ENCODE assay signal across 10 cellular contexts in the genomic region with DNA sequence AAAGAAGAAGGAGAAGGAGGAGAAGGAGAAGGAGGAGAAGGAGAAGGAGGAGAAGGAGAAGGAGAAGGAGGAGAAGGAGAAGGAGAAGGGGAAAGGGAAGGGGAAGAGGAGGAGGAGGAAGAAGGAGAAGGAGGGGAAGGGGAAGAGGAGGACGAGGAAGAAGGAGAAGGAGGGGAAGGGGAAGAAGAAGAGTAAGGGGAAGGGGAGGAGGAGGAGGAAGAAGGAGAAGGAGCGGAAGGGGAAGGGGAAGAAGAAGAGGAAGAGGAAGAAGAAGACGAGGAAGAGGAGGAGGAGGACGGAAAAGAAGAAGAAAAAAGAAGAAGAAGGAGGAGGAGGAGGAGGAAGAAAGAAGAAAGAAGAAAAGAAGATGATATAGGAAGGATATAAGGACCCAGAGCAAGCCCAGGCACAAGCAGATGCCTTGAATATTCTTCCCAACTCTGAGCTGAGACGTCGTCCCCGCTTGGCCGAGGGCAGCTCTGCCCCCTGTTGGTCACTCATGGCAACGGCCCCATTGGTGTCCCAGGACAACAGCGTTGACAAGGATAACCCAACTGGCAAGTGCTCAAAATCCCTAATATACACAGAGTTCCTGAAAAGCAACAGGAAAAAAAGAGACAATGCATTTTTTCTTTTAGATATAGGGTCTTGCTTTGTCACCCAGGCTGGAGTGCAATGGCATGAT. TPM values are rescaled to one million over a fixed set of nuclear protein-coding genes. Genes with fewer than 3 reads are reported as not detected.
DNase-seq lines count a peak whose midpoint lies in the region; ATAC-seq, FAIRE-seq and TF ChIP-seq lines count a peak whose summit lies in the region.
"Had no signal": no experiment of that assay in that cellular context is flagged by ENCODE, and none has a peak within 500 bp of the region (broad histone marks: within the 10 kb centered on the region; RNA-seq: fewer than 3 reads in every experiment).

No MANE protein-coding gene starts in this region.

- DNase-seq in DND-41: no peak
- DNase-seq in HuH-7.5 (ENCODE audit: low spot score): peak; percentile 49
- DNase-seq in GM12878 (ENCODE audit: low read depth, low spot score): no peak
- DNase-seq in myocyte (ENCODE audit: low read depth): peak; percentile 42
- no peak for DNase-seq in OCI-M2 (lab: John Stamatoyannopoulos, UW; ENCODE audit: unreplicated experiment)
- no peak for DNase-seq in NCI-H345 (lab: John Stamatoyannopoulos, UW)
- DNase-seq in stimulated activated naive CD4-positive, alpha-beta T cell (lab: John Stamatoyannopoulos, UW): no peak
- DNase-seq: activated gamma-delta T cell treated with Interleukin-2 at 50 U/mL for 16 hours, posterior cingulate gyrus had no signal

- H3K27ac ChIP-seq in DND-41 (ENCODE audit: low read length): no peak overlapping the region
- H3K27ac ChIP-seq in GM12878 (ENCODE audit: control insufficient read depth, insufficient read depth): no peak overlapping the region

- CTCF ChIA-PET in GM12878 (lab: Yijun Ruan, JAX): interaction anchor here (0.7 to 1.5 kb wide), 3 partner anchors 12 to 272 kb away, joined by 3 to 5 read pairs (median 3); no protein-coding TSS in a partner anchor

- ATAC-seq in DND-41 (ENCODE audit: insufficient read depth, low read depth) (no peak), GM12878 (no peak), HG02884 (IDR thresholded peaks at IDR 0.05; ENCODE audit: unreplicated experiment) (no peak)

- intact Hi-C loops in GM12878 (cut with micrococcal nuclease; ENCODE audit: unreplicated experiment): no loop called here

- H3K79me2 ChIP-seq in DND-41 (ENCODE audit: insufficient read depth, low read length) (no peaks in the 10 kb centered on the region), GM12878 (ENCODE audit: control insufficient read depth, insufficient read depth, low read length) (no peaks in the 10 kb centered on the region)

- TF ChIP-seq CTCF in DND-41 (IDR thresholded peaks at IDR 0.05; ENCODE audit: borderline replicate concordance, extremely low read depth, low read length, poor library complexity, severe bottlenecking) (peak; percentile 58), GM12878 (IDR thresholded peaks at IDR 0.05 in 2 of 3, conservative IDR thresholded peaks at IDR 0.05 in 1 of 3; ENCODE audit: control insufficient read depth in 2 of 3, extremely low read depth in 1 of 3, insufficient read depth in 1 of 3, low read depth in 3 of 3, low read length in 3 of 3) (peak; percentile 21 to 40 (median 23); a peak in 5 of 6 replicates)

- RAD21 ChIA-PET in GM12878 (lab: Charles Lee; ENCODE audit: unreplicated experiment): no interaction called here

- 8% methylated on average over 10 of the region's 10 CpGs for WGBS in GM12878 (ENCODE audit: insufficient coverage, insufficient replicate concordance, low lambda C conversion rate, missing lambda C conversion rate)

- BruUV-seq in GM12878 (replicated peaks; lab: Mats Ljungman, UMichigan): no TSS peak

- H3K9ac ChIP-seq in DND-41 (ENCODE audit: low read depth, low read length) (no peak overlapping the region), GM12878 (ENCODE audit: control insufficient read depth, insufficient read depth, low read length) (no peak overlapping the region)

- H3K27me3 ChIP-seq in DND-41 (ENCODE audit: insufficient read depth, low read length, poor library complexity) (no peaks in the 10 kb centered on the region), GM12878 (replicated peaks in 1 of 2; ENCODE audit: control insufficient read depth in 2 of 2, insufficient read depth in 2 of 2, low read length in 1 of 2) (no peaks in the 10 kb centered on the region)

- in situ Hi-C loops in GM12878 (cut with MboI): no loop called here

- no peak for FAIRE-seq in GM12878 (lab: Jason Lieb, UNC)

- H4K20me1 ChIP-seq in DND-41 (ENCODE audit: insufficient read depth, low read length) (no peaks in the 10 kb centered on the region), GM12878 (ENCODE audit: control insufficient read depth, insufficient read depth) (no peaks in the 10 kb centered on the region)

- POLR2A ChIA-PET in GM12878 (lab: Charles Lee): no interaction called here

- no peak overlapping the region for H2AFZ ChIP-seq in DND-41 (ENCODE audit: low read depth, low read length)
- H2AFZ ChIP-seq in GM12878 (ENCODE audit: control insufficient read depth, low read depth, low read length): no peak overlapping the region

- SMC1A ChIA-PET in GM12878 (lab: Charles Lee; ENCODE audit: uncharacterized antibody, unreplicated experiment): interaction anchor here (1.0 kb wide), 1 partner anchor 12 kb away, joined by 3 read pairs; no protein-coding TSS in a partner anchor

- H3K4me2 ChIP-seq in DND-41 (ENCODE audit: insufficient read depth, low read length) (no peak overlapping the region), GM12878 (ENCODE audit: control insufficient read depth, insufficient read depth) (no peak overlapping the region)

- TF ChIP-seq RAD21 in GM12878 (IDR thresholded peaks at IDR 0.05; ENCODE audit: insufficient read depth, low read depth, low read length): peak; percentile 24; the same call in 1 of the 2 replicates

- H3K4me1 ChIP-seq in DND-41 (ENCODE audit: insufficient read depth, low read length) (no peaks in the 10 kb centered on the region), GM12878 (ENCODE audit: control insufficient read depth, insufficient read depth, low read length) (no peaks in the 10 kb centered on the region)

- H3K4me3 ChIP-seq in DND-41 (ENCODE audit: low read depth in 1 of 2, low read length in 2 of 2) (no peak overlapping the region), GM12878 (no peak overlapping the region)

- TF ChIP-seq EP300 in GM12878 (IDR thresholded peaks at IDR 0.05; ENCODE audit: borderline replicate concordance in 1 of 2, control insufficient read depth in 1 of 2, low read depth in 2 of 2, low read length in 2 of 2): no peak

- peaks cover 3% of the 10 kb centered on the region for H3K9me3 ChIP-seq in DND-41 (ENCODE audit: insufficient read depth, low read length, severe bottlenecking)
- no peaks in the 10 kb centered on the region for H3K9me3 ChIP-seq in GM12878 (replicated peaks; ENCODE audit: control insufficient read depth, insufficient read depth, low read length)

- no peak for TF ChIP-seq POLR2A in GM12878 (IDR thresholded peaks at IDR 0.05; ENCODE audit: low read depth, low read length)

- no peaks in the 10 kb centered on the region for H3K36me3 ChIP-seq in DND-41 (ENCODE audit: insufficient read depth, low read length)
- H3K36me3 ChIP-seq in GM12878 (ENCODE audit: control insufficient read depth in 2 of 2, insufficient read depth in 2 of 2, low read length in 1 of 2): no peaks in the 10 kb centered on the region

TF ChIP-seq in GM12878, 131 proteins besides CTCF, POLR2A, EP300 and RAD21 (continues in another document):
- TF ChIP-seq WRNIP1 (IDR thresholded peaks at IDR 0.05; ENCODE audit: borderline replicate concordance, low read depth, low read length) (no peak), CREB1 (IDR thresholded peaks at IDR 0.05; ENCODE audit: low read depth) (no peak), HDAC2 (IDR thresholded peaks at IDR 0.05) (no peak), TCF7 (IDR thresholded peaks at IDR 0.05; ENCODE audit: borderline replicate concordance) (no peak), KAT2A (conservative IDR thresholded peaks at IDR 0.05; ENCODE audit: control insufficient read depth, low read depth, low read length) (no peak), ZSCAN29 (IDR thresholded peaks at IDR 0.05) (no peak), DPF2 (IDR thresholded peaks at IDR 0.05) (no peak), IRF4 (IDR thresholded peaks at IDR 0.05; ENCODE audit: low read depth, low read length) (no peak)

RNA-seq across cellular contexts. Expression of a gene that starts 30.6 kb away (rescaled TPM):
- not detected in 2 replicates for total RNA-seq in GM12878 (2013; cell fraction: nucleolus; rRNA removed)
- total RNA-seq in GM12878 (2014; rRNA removed) (not detected in 2 replicates), GM12878 (2014; rRNA removed; fragmentation: Illumina TruSeq; extraction: Trizol) (not detected in 2 replicates), GM12878 (2021) (not detected in 2 replicates), myocyte (5.4 and 5.7 TPM in 2 replicates)
- polyA plus RNA-seq in GM12878 (2011; ENCODE audit: low read depth): not detected
- polyA plus RNA-seq in GM12878 (2011; rRNA removed) (not detected in 2 replicates), GM12878 (2014; fragmentation: Illumina TruSeq; extraction: Trizol) (not detected in 2 replicates), GM12878 (2014; fragmentation: Nextera tagmentation; extraction: Ambion mirVana) (not detected), GM12878 (2014; rRNA removed) (not detected in 2 replicates), GM12878 (2016; fragmentation: Nextera tagmentation; extraction: Ambion mirVana) (not detected)
- not detected in 2 replicates for polyA plus RNA-seq in GM12878 (2011; cell fraction: cytosol; rRNA removed)
- not detected in 2 replicates for polyA plus RNA-seq in GM12878 (2011; cell fraction: nucleus; rRNA removed)
- not detected in 2 replicates for polyA plus RNA-seq in GM12878 (2012)
- not detected in 2 replicates for polyA minus RNA-seq in GM12878 (2011; rRNA and poly(A)+ RNA removed)
- not detected in 2 replicates for polyA minus RNA-seq in GM12878 (2011; cell fraction: cytosol; rRNA and poly(A)+ RNA removed)
- polyA minus RNA-seq in GM12878 (2011; cell fraction: nucleus; rRNA and poly(A)+ RNA removed): not detected in 2 replicates
- polyA plus RNA-seq in myocyte (2012): 2.4 TPM

RNA-seq across cellular contexts. Expression of a gene that starts 53.2 kb away (rescaled TPM):
- total RNA-seq in GM12878 (2013; cell fraction: nucleolus; rRNA removed): not detected in 2 replicates
- total RNA-seq in GM12878 (2014; rRNA removed) (not detected in 2 replicates), GM12878 (2014; rRNA removed; fragmentation: Illumina TruSeq; extraction: Trizol) (not detected in 2 replicates), GM12878 (2021) (not detected in 2 replicates), myocyte (not detected in 2 replicates)
- polyA plus RNA-seq in GM12878 (2011; ENCODE audit: low read depth): not detected
- polyA plus RNA-seq in GM12878 (2011; rRNA removed) (not detected in 2 replicates), GM12878 (2014; fragmentation: Illumina TruSeq; extraction: Trizol) (not detected in 2 replicates), GM12878 (2014; fragmentation: Nextera tagmentation; extraction: Ambion mirVana) (not detected), GM12878 (2014; rRNA removed) (not detected in 2 replicates), GM12878 (2016; fragmentation: Nextera tagmentation; extraction: Ambion mirVana) (not detected)
- not detected in 2 replicates for polyA plus RNA-seq in GM12878 (2011; cell fraction: cytosol; rRNA removed)
- not detected in 2 replicates for polyA plus RNA-seq in GM12878 (2011; cell fraction: nucleus; rRNA removed)
- polyA plus RNA-seq in GM12878 (2012): not detected in 2 replicates
- not detected in 2 replicates for polyA minus RNA-seq in GM12878 (2011; rRNA and poly(A)+ RNA removed)
- not detected in 2 replicates for polyA minus RNA-seq in GM12878 (2011; cell fraction: cytosol; rRNA and poly(A)+ RNA removed)
- polyA minus RNA-seq in GM12878 (2011; cell fraction: nucleus; rRNA and poly(A)+ RNA removed): not detected in 2 replicates
- polyA plus RNA-seq in myocyte (2012): not detected

Comparison
In these comparisons a context has a peak if more than half of its experiments do, and no peak if none do; other contexts are left out.
1. DNase-seq: peak in HuH-7.5 (single experiment) and myocyte (single experiment); none in DND-41 (single experiment), GM12878 (single experiment), OCI-M2 (single experiment), NCI-H345 (single experiment) and stimulated activated naive CD4-positive, alpha-beta T cell (0 of 6).